In the genomic region with DNA sequence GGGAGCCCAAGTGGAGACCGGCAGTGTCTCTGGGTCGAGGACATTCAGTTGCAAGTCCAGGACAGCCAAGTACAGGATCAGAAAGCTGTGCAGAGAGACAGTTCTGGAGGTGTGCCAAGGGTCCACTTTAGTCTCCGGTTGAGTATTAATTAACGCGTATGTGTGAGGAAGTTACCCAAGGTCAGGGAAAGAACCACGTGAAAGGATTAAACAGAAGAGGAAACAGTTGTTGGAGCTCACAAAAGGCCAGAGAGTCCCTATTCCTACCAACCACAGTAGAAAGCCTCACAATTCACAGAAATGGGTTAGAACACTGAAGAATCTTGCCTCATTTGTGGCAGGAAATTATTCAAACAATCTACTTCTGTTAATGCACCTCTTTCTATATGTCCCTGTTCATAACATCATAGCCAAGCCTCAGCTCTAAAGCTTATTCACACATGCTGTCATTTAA, we compare ENCODE assay signal across 8 cellular contexts. TPM values are rescaled to one million over a fixed set of nuclear protein-coding genes. Genes with fewer than 3 reads are reported as not detected.
DNase-seq lines count a peak whose midpoint lies in the region; ATAC-seq lines count a peak whose summit lies in the region.

No MANE protein-coding gene starts in this region.

- no peak overlapping the region for H3K4me3 ChIP-seq in naive thymus-derived CD4-positive, alpha-beta T cell (ENCODE audit: low read length)
- no peak overlapping the region for H3K4me3 ChIP-seq in Karpas-422 (ENCODE audit: low read length)

- H2AFZ ChIP-seq in Karpas-422 (ENCODE audit: low read length): no peak overlapping the region

- no peaks in the 10 kb centered on the region for H3K27me3 ChIP-seq in naive thymus-derived CD4-positive, alpha-beta T cell (ENCODE audit: control insufficient read depth in 2 of 2, insufficient read depth in 2 of 2, low read length in 2 of 2)
- H3K27me3 ChIP-seq in Karpas-422 (ENCODE audit: low read length): no peaks in the 10 kb centered on the region

- DNase-seq in NCI-H2171 treated with DMSO at 0.1 percent for 48 hours (lab: John Stamatoyannopoulos, UW) (peak; percentile 28), NCI-H2171 (lab: John Stamatoyannopoulos, UW) (no peak), NCI-H187 (lab: John Stamatoyannopoulos, UW) (peak; percentile 12 to 45), Karpas-422 (no peak), DMS114 treated with DMSO at 0.1 percent for 48 hours (lab: John Stamatoyannopoulos, UW; ENCODE audit: unreplicated experiment) (no peak)
- DNase-seq in activated naive CD8-positive, alpha-beta T cell treated with anti-CD3 and anti-CD28 coated beads for 36 hours: no peak
- DNase-seq in naive thymus-derived CD4-positive, alpha-beta T cell: no peak
- DNase-seq in activated CD4-positive, alpha-beta T cell treated with anti-CD3 and anti-CD28 coated beads for 1 hour: no peak

- POLR2A ChIA-PET in naive thymus-derived CD4-positive, alpha-beta T cell (lab: Charles Lee): interaction anchor here (0.6 kb wide), 1 partner anchor 226 kb away, joined by 4 read pairs; no protein-coding TSS in a partner anchor

- H3K79me2 ChIP-seq in Karpas-422 (ENCODE audit: low read length): no peaks in the 10 kb centered on the region

- CTCF ChIA-PET in naive thymus-derived CD4-positive, alpha-beta T cell (lab: Charles Lee): interaction anchor here (0.6 to 0.7 kb wide), 2 partner anchors 29 to 59 kb away, joined by 3 read pairs; no protein-coding TSS in a partner anchor

- no peak overlapping the region for H3K4me3 Mint-ChIP-seq in activated naive CD8-positive, alpha-beta T cell treated with anti-CD3 and anti-CD28 coated beads for 36 hours
- H3K4me3 Mint-ChIP-seq in naive thymus-derived CD4-positive, alpha-beta T cell: peak overlapping the region in 3 of 10 donors; percentile 6 to 53 (median 7)

- H3K27ac Mint-ChIP-seq in activated naive CD8-positive, alpha-beta T cell treated with anti-CD3 and anti-CD28 coated beads for 36 hours: peak overlapping the region; percentile 70
- peak overlapping the region in 2 of 9 donors; percentile 23 to 62 for H3K27ac Mint-ChIP-seq in naive thymus-derived CD4-positive, alpha-beta T cell

- H3K9me3 Mint-ChIP-seq in activated naive CD8-positive, alpha-beta T cell treated with anti-CD3 and anti-CD28 coated beads for 36 hours: no peaks in the 10 kb centered on the region
- no peaks in the 10 kb centered on the region for H3K9me3 Mint-ChIP-seq in naive thymus-derived CD4-positive, alpha-beta T cell

- H4K20me1 ChIP-seq in Karpas-422 (ENCODE audit: insufficient read depth, low read depth, low read length): no peaks in the 10 kb centered on the region

- H3K9me3 ChIP-seq in naive thymus-derived CD4-positive, alpha-beta T cell (ENCODE audit: control insufficient read depth in 2 of 3, low read length in 3 of 3): no peaks in the 10 kb centered on the region
- H3K9me3 ChIP-seq in Karpas-422 (ENCODE audit: low read length): no peaks in the 10 kb centered on the region

- no peak overlapping the region for H3K4me2 ChIP-seq in Karpas-422 (ENCODE audit: low read depth, low read length, poor library complexity, severe bottlenecking)

- no peaks in the 10 kb centered on the region for H3K36me3 ChIP-seq in naive thymus-derived CD4-positive, alpha-beta T cell (ENCODE audit: control insufficient read depth in 2 of 3, insufficient read depth in 3 of 3, low read length in 3 of 3)
- no peaks in the 10 kb centered on the region for H3K36me3 ChIP-seq in Karpas-422 (ENCODE audit: insufficient read depth, low read length)

- intact Hi-C loops in naive thymus-derived CD4-positive, alpha-beta T cell (cut with micrococcal nuclease): no loop called here

- no peak overlapping the region for H3K9ac ChIP-seq in Karpas-422 (ENCODE audit: low read length)

- no peaks in the 10 kb centered on the region for H3K4me1 ChIP-seq in naive thymus-derived CD4-positive, alpha-beta T cell (ENCODE audit: control insufficient read depth in 2 of 2, insufficient read depth in 2 of 2, low read length in 2 of 2)
- H3K4me1 ChIP-seq in Karpas-422 (ENCODE audit: low read length): no peaks in the 10 kb centered on the region

- H3K9me2 ChIP-seq in Karpas-422 (replicated peaks; ENCODE audit: insufficient read depth, low read length): no peaks in the 10 kb centered on the region

- no peak overlapping the region for H3K27ac ChIP-seq in naive thymus-derived CD4-positive, alpha-beta T cell (ENCODE audit: low read depth, low read length)
- no peak overlapping the region for H3K27ac ChIP-seq in Karpas-422 (ENCODE audit: low read length)

- H3K27me3 Mint-ChIP-seq in activated naive CD8-positive, alpha-beta T cell treated with anti-CD3 and anti-CD28 coated beads for 36 hours: peaks cover 19% of the 10 kb centered on the region
- peaks cover 0 to 8% (median 0%) of the 10 kb centered on the region in 5 donors for H3K27me3 Mint-ChIP-seq in naive thymus-derived CD4-positive, alpha-beta T cell

- peaks cover 15% of the 10 kb centered on the region for H3K4me1 Mint-ChIP-seq in activated naive CD8-positive, alpha-beta T cell treated with anti-CD3 and anti-CD28 coated beads for 36 hours
- H3K4me1 Mint-ChIP-seq in naive thymus-derived CD4-positive, alpha-beta T cell: peaks cover 0 to 36% (median 11%) of the 10 kb centered on the region in 7 donors

- ATAC-seq in naive thymus-derived CD4-positive, alpha-beta T cell: peak; percentile 84

- H3K36me3 Mint-ChIP-seq in activated naive CD8-positive, alpha-beta T cell treated with anti-CD3 and anti-CD28 coated beads for 36 hours: no peaks in the 10 kb centered on the region
- peaks cover 0 to 8% (median 0%) of the 10 kb centered on the region in 5 donors for H3K36me3 Mint-ChIP-seq in naive thymus-derived CD4-positive, alpha-beta T cell

RNA-seq across cellular contexts. Expression of gene NSUN7, which starts 17.9 kb away (rescaled TPM):
- under 1 TPM; 0.19 to 0.28 TPM for total RNA-seq in activated naive CD8-positive, alpha-beta T cell treated with anti-CD3 and anti-CD28 coated beads for 36 hours
- total RNA-seq in naive thymus-derived CD4-positive, alpha-beta T cell: under 1 TPM in 2 of 5 experiments, not detected in 3; 0.15 to 0.50 TPM
- polyA plus RNA-seq in naive thymus-derived CD4-positive, alpha-beta T cell: not detected
- not detected in 2 replicates for total RNA-seq in Karpas-422 (2014; rRNA removed; shearing (Covaris generic); ENCODE audit: low replicate concordance)

Comparison
In these comparisons a context has a peak if more than half of its experiments do, and no peak if none do; other contexts are left out.
1. DNase-seq: peak in NCI-H2171 treated with DMSO at 0.1 percent for 48 hours (single experiment) and NCI-H187 (2 of 2); none in NCI-H2171 (single experiment), activated naive CD8-positive, alpha-beta T cell treated with anti-CD3 and anti-CD28 coated beads for 36 hours (single experiment), naive thymus-derived CD4-positive, alpha-beta T cell (0 of 9), Karpas-422 (single experiment), DMS114 treated with DMSO at 0.1 percent for 48 hours (single experiment) and activated CD4-positive, alpha-beta T cell treated with anti-CD3 and anti-CD28 coated beads for 1 hour (single experiment).